In the genomic region with DNA sequence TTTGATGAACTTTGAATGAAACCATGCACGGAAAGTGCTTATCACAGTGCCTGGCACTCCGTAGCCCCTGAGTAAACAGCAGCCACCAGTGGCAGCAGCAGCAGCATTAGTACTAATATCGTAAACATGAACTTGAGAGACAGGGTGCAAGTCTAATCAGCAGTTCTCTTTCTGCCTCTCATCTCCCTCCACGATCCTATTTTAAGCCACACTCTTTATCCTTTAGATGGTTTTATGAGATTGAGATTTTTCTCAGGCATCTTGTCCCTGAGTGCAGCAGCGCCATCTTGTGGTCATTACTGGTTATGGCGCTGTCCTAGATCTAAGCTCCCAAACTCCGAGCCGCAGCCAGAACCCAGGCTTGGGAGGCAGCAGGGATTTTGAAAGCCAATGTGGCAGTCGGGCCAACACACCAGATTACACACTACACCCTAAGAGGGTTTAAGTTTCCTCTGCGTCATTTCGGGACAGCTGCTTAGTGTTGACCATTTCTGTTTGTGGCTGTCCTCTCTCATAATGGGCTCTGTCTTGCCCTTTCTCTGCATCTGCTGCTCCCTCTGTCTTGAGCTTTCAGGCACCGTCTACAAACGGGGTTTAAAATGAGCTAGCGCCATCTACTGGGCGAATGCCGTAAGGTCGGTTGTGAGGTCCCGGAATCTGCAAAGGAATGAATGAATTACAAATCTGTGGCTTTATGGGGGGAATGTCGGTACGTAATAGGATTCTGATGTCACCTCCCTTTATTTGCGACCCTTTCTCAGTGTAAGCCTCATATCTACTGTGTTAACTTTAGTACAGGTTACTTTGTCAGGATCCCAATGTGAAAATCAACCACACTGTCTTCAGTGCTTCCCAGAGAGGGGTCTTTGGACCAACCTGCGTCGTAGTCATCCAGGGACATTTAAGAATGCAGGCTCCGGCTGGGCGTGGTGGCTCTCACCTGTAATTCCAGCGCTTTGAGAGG, we compare ENCODE assay signal across 8 cellular contexts.
A peak's percentile ranks its signal among the peaks of the same experiment; 100 is the strongest.
DNase-seq lines count a peak whose midpoint lies in the region; ATAC-seq and TF ChIP-seq lines count a peak whose summit lies in the region.

No MANE protein-coding gene starts in this region.

- peak overlapping the region; percentile 71 for H3K27ac ChIP-seq in left ventricle myocardium inferior (replicated peaks)

- peaks cover 12% of the 10 kb centered on the region for H3K4me1 ChIP-seq in left ventricle myocardium inferior

- no peaks in the 10 kb centered on the region for H3K36me3 Mint-ChIP-seq in progenitor cell of endocrine pancreas (ENCODE audit: insufficient read depth)

- intact Hi-C loops in left ventricle myocardium inferior (cut with micrococcal nuclease) = no loop called here

- H3K9me3 Mint-ChIP-seq in progenitor cell of endocrine pancreas (ENCODE audit: low read depth) = no peaks in the 10 kb centered on the region

- peak; percentile 90 for ATAC-seq in HG02798 (IDR thresholded peaks at IDR 0.05; ENCODE audit: poor library complexity, unreplicated experiment)

- peak overlapping the region; percentile 27 for H3K27ac Mint-ChIP-seq in progenitor cell of endocrine pancreas

- peaks cover 10% of the 10 kb centered on the region for H3K4me1 Mint-ChIP-seq in progenitor cell of endocrine pancreas (ENCODE audit: low read depth)

- H3K4me3 ChIP-seq in left ventricle myocardium inferior = peak overlapping the region; percentile 52

- no peaks in the 10 kb centered on the region for H3K27me3 ChIP-seq in left ventricle myocardium inferior (ENCODE audit: low read depth)

- TF ChIP-seq CTCF in GM12874 (IDR thresholded peaks at IDR 0.05; ENCODE audit: insufficient read depth, low read depth, low read length) (peak; percentile 83), left ventricle myocardium inferior (IDR thresholded peaks at IDR 0.05; ENCODE audit: borderline replicate concordance) (peak; percentile 92), progenitor cell of endocrine pancreas (IDR thresholded peaks at IDR 0.05; ENCODE audit: unreplicated experiment) (peak; percentile 89)

- DNase-seq in NCI-H1417 (lab: John Stamatoyannopoulos, UW) = peak; percentile 85 to 95 (median 86)
- DNase-seq in T follicular helper cell (ENCODE audit: low read depth) = peak; percentile 79
- peak; percentile 77 for DNase-seq in amniotic stem cell (lab: John Stamatoyannopoulos, UW)
- peak; percentile 72 for DNase-seq in left ventricle myocardium inferior
- peak; percentile 77 for DNase-seq in progenitor cell of endocrine pancreas (ENCODE audit: low spot score, unreplicated experiment)
- peak; percentile 89 for DNase-seq in ureter (ENCODE audit: low spot score)

- H3K27me3 Mint-ChIP-seq in progenitor cell of endocrine pancreas = peaks cover 19% of the 10 kb centered on the region

- H3K9me3 ChIP-seq in left ventricle myocardium inferior (replicated peaks) = no peaks in the 10 kb centered on the region

- H3K4me3 Mint-ChIP-seq in progenitor cell of endocrine pancreas (ENCODE audit: low read depth) = peak overlapping the region; percentile 56

- no peaks in the 10 kb centered on the region for H3K36me3 ChIP-seq in left ventricle myocardium inferior

Comparison
In these comparisons a context has a peak if more than half of its experiments do, and no peak if none do; other contexts are left out.
1. Peak in every context shown above with its lines: DNase-seq, ATAC-seq, H3K4me3 ChIP-seq and H3K27ac ChIP-seq.